14 cellular contexts compared by ENCODE assay signal in the genomic region with DNA sequence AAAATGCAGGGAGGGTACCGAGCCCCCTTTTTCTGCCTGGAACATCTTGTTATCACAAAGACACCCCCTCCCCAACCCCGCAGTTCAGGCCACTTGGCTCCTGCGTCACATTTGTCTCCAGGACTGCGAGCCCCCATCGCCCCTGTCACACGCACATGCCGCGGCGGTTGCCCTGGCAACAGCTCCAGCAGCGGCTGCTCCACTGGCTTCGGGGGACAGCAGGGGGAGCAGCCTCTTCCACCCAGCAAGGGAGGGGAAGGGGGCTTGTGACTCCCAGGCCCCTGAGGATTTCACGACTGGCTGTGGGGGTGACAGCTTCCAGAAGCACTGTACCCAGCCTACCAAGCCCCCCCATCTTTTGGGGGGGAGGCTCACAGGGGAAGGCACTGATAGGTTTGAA. TPM values are rescaled to one million over a fixed set of nuclear protein-coding genes. Genes with fewer than 3 reads are reported as not detected.
DNase-seq lines count a peak whose midpoint lies in the region; ATAC-seq and TF ChIP-seq lines count a peak whose summit lies in the region.
"Had no signal": no experiment of that assay in that cellular context is flagged by ENCODE, and none has a peak within 500 bp of the region (broad histone marks: within the 10 kb centered on the region; RNA-seq: fewer than 3 reads in every experiment).

No MANE protein-coding gene starts in this region.

- no peaks in the 10 kb centered on the region for H3K9me3 ChIP-seq in SK-N-SH
- H3K9me3 ChIP-seq: transverse colon had no signal

- no peak overlapping the region for H3K4me3 ChIP-seq in SK-N-SH (ENCODE audit: low read depth in 2 of 2, low read length in 1 of 2)
- H3K4me3 ChIP-seq: SK-N-MC, transverse colon had no signal

- POLR2A ChIA-PET in SK-N-SH (lab: Yijun Ruan, JAX) = interaction anchor here (0.8 to 1.2 kb wide), 2 partner anchors 10 to 195 kb away, joined by 3 read pairs; no protein-coding TSS in a partner anchor

- peaks cover 63% of the 10 kb centered on the region for H3K27me3 ChIP-seq in SK-N-SH (ENCODE audit: insufficient read depth)

- no peak for ATAC-seq in SK-N-SH treated with all-trans-retinoic acid at 6 μM for 48 hours

- H3K27ac ChIP-seq in SK-N-SH (ENCODE audit: low read depth in 2 of 2, low read length in 1 of 2) (no peak overlapping the region), cingulate gyrus (ENCODE audit: low read depth, low read length) (peak overlapping the region; percentile 39)
- H3K27ac ChIP-seq: epithelial cell of prostate, SK-N-MC, transverse colon had no signal

- no peak for TF ChIP-seq EP300 in SK-N-SH (IDR thresholded peaks at IDR 0.05; ENCODE audit: borderline replicate concordance in 1 of 2, low read depth in 1 of 2, low read length in 1 of 2)

- H2AFZ ChIP-seq in SK-N-SH (ENCODE audit: low read depth) = no peak overlapping the region

- no peaks in the 10 kb centered on the region for H3K9me2 ChIP-seq in SK-N-SH

- H3K9ac ChIP-seq in SK-N-SH = no peak overlapping the region

- 7% methylated on average over 12 of the region's 12 CpGs for WGBS in SK-N-SH (ENCODE audit: low lambda C conversion rate)

- H4K20me1 ChIP-seq in SK-N-SH (ENCODE audit: insufficient read depth) = 0 out of 2 replicates have a peak, but pooled peaks cover 7% of the 10 kb centered on the region

- no peaks in the 10 kb centered on the region for H3K36me3 ChIP-seq in SK-N-SH (replicated peaks in 1 of 2; ENCODE audit: control insufficient read depth in 1 of 2, insufficient read depth in 2 of 2, low read length in 1 of 2)
- H3K36me3 ChIP-seq: transverse colon had no signal

- H3K4me1 ChIP-seq in SK-N-SH (ENCODE audit: control insufficient read depth in 1 of 2, insufficient read depth in 2 of 2, low read depth in 1 of 2, low read length in 1 of 2) = peaks cover 0 to 26% of the 10 kb centered on the region in 2 experiments; a peak in 1 of 4 replicates

- no peaks in the 10 kb centered on the region for H3K79me2 ChIP-seq in SK-N-SH (ENCODE audit: insufficient read depth)

- TF ChIP-seq RAD21 in SK-N-SH (IDR thresholded peaks at IDR 0.05; ENCODE audit: low read length) = no peak

- intact Hi-C loops in posterior cingulate gyrus (cut with DNase I) = no loop called here

- H3K4me2 ChIP-seq in SK-N-SH = no peak overlapping the region

- no peaks in the 10 kb centered on the region for H3F3A ChIP-seq in SK-N-SH (replicated peaks; ENCODE audit: insufficient read depth)

- DNase-seq in SK-N-SH (peak; percentile 75), NCI-H1092 (lab: John Stamatoyannopoulos, UW) (peak; percentile 47), posterior cingulate gyrus (peak in 7 of 10 donors; percentile 35 to 93 (median 54)), kidney tubule cell (ENCODE audit: low spot score) (no peak), NCI-H2107 (lab: John Stamatoyannopoulos, UW) (no peak)
- DNase-seq in activated CD8-positive, alpha-beta memory T cell treated with anti-CD3 and anti-CD28 coated beads, Interleukin-2, amount 50 U/mL, for 48 hours = no peak
- DNase-seq: activated naive CD4-positive, alpha-beta T cell; central memory CD4-positive, alpha-beta T cell; MV-4-11; transverse colon had no signal

- TF ChIP-seq CTCF in SK-N-SH (IDR thresholded peaks at IDR 0.05) = no peak

- CTCF ChIA-PET in SK-N-SH (lab: Yijun Ruan, JAX) = interaction anchor here (0.8 to 3.3 kb wide), 8 partner anchors 9 to 52 kb away, joined by 3 to 14 read pairs (median 4); no protein-coding TSS in a partner anchor

TF ChIP-seq in SK-N-SH, 30 proteins besides CTCF, POLR2A, EP300 and RAD21:
- TF ChIP-seq, protein P1, sequence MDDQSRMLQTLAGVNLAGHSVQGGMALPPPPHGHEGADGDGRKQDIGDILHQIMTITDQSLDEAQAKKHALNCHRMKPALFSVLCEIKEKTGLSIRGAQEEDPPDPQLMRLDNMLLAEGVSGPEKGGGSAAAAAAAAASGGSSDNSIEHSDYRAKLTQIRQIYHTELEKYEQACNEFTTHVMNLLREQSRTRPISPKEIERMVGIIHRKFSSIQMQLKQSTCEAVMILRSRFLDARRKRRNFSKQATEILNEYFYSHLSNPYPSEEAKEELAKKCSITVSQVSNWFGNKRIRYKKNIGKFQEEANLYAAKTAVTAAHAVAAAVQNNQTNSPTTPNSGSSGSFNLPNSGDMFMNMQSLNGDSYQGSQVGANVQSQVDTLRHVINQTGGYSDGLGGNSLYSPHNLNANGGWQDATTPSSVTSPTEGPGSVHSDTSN (IDR thresholded peaks at IDR 0.05) = no peak
- TF ChIP-seq, protein P2, sequence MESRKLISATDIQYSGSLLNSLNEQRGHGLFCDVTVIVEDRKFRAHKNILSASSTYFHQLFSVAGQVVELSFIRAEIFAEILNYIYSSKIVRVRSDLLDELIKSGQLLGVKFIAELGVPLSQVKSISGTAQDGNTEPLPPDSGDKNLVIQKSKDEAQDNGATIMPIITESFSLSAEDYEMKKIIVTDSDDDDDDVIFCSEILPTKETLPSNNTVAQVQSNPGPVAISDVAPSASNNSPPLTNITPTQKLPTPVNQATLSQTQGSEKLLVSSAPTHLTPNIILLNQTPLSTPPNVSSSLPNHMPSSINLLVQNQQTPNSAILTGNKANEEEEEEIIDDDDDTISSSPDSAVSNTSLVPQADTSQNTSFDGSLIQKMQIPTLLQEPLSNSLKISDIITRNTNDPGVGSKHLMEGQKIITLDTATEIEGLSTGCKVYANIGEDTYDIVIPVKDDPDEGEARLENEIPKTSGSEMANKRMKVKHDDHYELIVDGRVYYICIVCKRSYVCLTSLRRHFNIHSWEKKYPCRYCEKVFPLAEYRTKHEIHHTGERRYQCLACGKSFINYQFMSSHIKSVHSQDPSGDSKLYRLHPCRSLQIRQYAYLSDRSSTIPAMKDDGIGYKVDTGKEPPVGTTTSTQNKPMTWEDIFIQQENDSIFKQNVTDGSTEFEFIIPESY (IDR thresholded peaks at IDR 0.05; ENCODE audit: borderline replicate concordance, low read depth) = no peak
- TF ChIP-seq MXI1 (IDR thresholded peaks at IDR 0.05; ENCODE audit: low read depth, low read length) = peak; percentile 59; the same call in 1 of the 2 replicates
- TF ChIP-seq, protein P3, sequence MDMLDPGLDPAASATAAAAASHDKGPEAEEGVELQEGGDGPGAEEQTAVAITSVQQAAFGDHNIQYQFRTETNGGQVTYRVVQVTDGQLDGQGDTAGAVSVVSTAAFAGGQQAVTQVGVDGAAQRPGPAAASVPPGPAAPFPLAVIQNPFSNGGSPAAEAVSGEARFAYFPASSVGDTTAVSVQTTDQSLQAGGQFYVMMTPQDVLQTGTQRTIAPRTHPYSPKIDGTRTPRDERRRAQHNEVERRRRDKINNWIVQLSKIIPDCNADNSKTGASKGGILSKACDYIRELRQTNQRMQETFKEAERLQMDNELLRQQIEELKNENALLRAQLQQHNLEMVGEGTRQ (IDR thresholded peaks at IDR 0.05; ENCODE audit: borderline replicate concordance, low read depth, low read length) = no peak

TF ChIP-seq in SK-N-SH treated with all-trans-retinoic acid at 6 μM for 48 hours, 23 proteins besides CTCF, POLR2A, EP300 and RAD21:
- TF ChIP-seq ESRRG (CRISPR knock-in tag; IDR thresholded peaks at IDR 0.05) (no peak), ZC3H10 (CRISPR knock-in tag; IDR thresholded peaks at IDR 0.05) (no peak), ISL1 (CRISPR knock-in tag; IDR thresholded peaks at IDR 0.05) (no peak), SNAI2 (CRISPR knock-in tag; IDR thresholded peaks at IDR 0.05) (no peak), ZFP30 (CRISPR knock-in tag; IDR thresholded peaks at IDR 0.05) (no peak), OSR1 (CRISPR knock-in tag; IDR thresholded peaks at IDR 0.05) (no peak), ZNF8 (CRISPR knock-in tag; IDR thresholded peaks at IDR 0.05) (no peak), ARNTL (CRISPR knock-in tag; IDR thresholded peaks at IDR 0.05; ENCODE audit: borderline replicate concordance, low read depth) (no peak), GLIS3 (CRISPR knock-in tag; IDR thresholded peaks at IDR 0.05) (no peak)
- TF ChIP-seq, protein P4, sequence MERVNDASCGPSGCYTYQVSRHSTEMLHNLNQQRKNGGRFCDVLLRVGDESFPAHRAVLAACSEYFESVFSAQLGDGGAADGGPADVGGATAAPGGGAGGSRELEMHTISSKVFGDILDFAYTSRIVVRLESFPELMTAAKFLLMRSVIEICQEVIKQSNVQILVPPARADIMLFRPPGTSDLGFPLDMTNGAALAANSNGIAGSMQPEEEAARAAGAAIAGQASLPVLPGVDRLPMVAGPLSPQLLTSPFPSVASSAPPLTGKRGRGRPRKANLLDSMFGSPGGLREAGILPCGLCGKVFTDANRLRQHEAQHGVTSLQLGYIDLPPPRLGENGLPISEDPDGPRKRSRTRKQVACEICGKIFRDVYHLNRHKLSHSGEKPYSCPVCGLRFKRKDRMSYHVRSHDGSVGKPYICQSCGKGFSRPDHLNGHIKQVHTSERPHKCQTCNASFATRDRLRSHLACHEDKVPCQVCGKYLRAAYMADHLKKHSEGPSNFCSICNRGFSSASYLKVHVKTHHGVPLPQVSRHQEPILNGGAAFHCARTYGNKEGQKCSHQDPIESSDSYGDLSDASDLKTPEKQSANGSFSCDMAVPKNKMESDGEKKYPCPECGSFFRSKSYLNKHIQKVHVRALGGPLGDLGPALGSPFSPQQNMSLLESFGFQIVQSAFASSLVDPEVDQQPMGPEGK (CRISPR knock-in tag; IDR thresholded peaks at IDR 0.05; ENCODE audit: borderline replicate concordance) = no peak
- TF ChIP-seq, protein P5, sequence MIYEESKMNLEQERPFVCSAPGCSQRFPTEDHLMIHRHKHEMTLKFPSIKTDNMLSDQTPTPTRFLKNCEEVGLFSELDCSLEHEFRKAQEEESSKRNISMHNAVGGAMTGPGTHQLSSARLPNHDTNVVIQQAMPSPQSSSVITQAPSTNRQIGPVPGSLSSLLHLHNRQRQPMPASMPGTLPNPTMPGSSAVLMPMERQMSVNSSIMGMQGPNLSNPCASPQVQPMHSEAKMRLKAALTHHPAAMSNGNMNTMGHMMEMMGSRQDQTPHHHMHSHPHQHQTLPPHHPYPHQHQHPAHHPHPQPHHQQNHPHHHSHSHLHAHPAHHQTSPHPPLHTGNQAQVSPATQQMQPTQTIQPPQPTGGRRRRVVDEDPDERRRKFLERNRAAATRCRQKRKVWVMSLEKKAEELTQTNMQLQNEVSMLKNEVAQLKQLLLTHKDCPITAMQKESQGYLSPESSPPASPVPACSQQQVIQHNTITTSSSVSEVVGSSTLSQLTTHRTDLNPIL (CRISPR knock-in tag; IDR thresholded peaks at IDR 0.05; ENCODE audit: low read depth) = no peak

RNA-seq across cellular contexts. Expression of a gene that starts 2.6 kb away (rescaled TPM):
- polyA plus RNA-seq in SK-N-SH (2012; rRNA removed) = 1.1 and 2.0 TPM in 2 replicates
- polyA plus RNA-seq in SK-N-SH (2012; cell fraction: cytosol; rRNA removed) = 0.13 and 0.58 TPM in 2 replicates
- polyA plus RNA-seq in SK-N-SH (2012; cell fraction: nucleus; rRNA removed) = 8.2 and 12.4 TPM in 2 replicates

RNA-seq across cellular contexts. Expression of a gene that starts 15.7 kb away (rescaled TPM):
- 67.6 and 87.3 TPM in 2 replicates for polyA plus RNA-seq in SK-N-SH (2012; rRNA removed)
- 57.7 and 71.3 TPM in 2 replicates for polyA plus RNA-seq in SK-N-SH (2012; cell fraction: cytosol; rRNA removed)
- 44.6 and 53.0 TPM in 2 replicates for polyA plus RNA-seq in SK-N-SH (2012; cell fraction: nucleus; rRNA removed)

RNA-seq across cellular contexts. Expression of a gene that starts 15.7 kb away (rescaled TPM):
- 113 and 114 TPM in 2 replicates for polyA plus RNA-seq in SK-N-SH (2012; rRNA removed)
- polyA plus RNA-seq in SK-N-SH (2012; cell fraction: cytosol; rRNA removed) = 53.9 and 77.4 TPM in 2 replicates
- 170 and 246 TPM in 2 replicates for polyA plus RNA-seq in SK-N-SH (2012; cell fraction: nucleus; rRNA removed)

RNA-seq across cellular contexts. Expression of a gene that starts 26.6 kb away (rescaled TPM):
- polyA plus RNA-seq in SK-N-SH (2012; rRNA removed) = 107 and 113 TPM in 2 replicates
- 126 and 141 TPM in 2 replicates for polyA plus RNA-seq in SK-N-SH (2012; cell fraction: cytosol; rRNA removed)
- polyA plus RNA-seq in SK-N-SH (2012; cell fraction: nucleus; rRNA removed) = 116 and 131 TPM in 2 replicates

Comparison
In these comparisons a context has a peak if more than half of its experiments do, and no peak if none do; other contexts are left out.
1. DNase-seq: peak in SK-N-SH (single experiment), NCI-H1092 (single experiment) and posterior cingulate gyrus (7 of 10); none in kidney tubule cell (single experiment), activated CD8-positive, alpha-beta memory T cell treated with anti-CD3 and anti-CD28 coated beads, Interleukin-2, amount 50 U/mL, for 48 hours (single experiment) and NCI-H2107 (single experiment).